In genomic region chr13:85651440-85651839, GRCh38 we compare ENCODE assay signal across 21 cellular contexts.
A peak's percentile ranks its signal among the peaks of the same experiment; 100 is the strongest.
DNase-seq lines count a peak whose midpoint lies in the region; ATAC-seq and TF ChIP-seq lines count a peak whose summit lies in the region.
"Had no signal": no experiment of that assay in that cellular context is flagged by ENCODE, and none has a peak within 500 bp of the region (broad histone marks: within the 10 kb centered on the region; RNA-seq: fewer than 3 reads in every experiment).

No MANE protein-coding gene starts in this region.

- ATAC-seq in RWPE2 (ENCODE audit: low read depth) = peak; percentile 97
- ATAC-seq in upper lobe of right lung = peak; percentile 65
- ATAC-seq in HG03342 (IDR thresholded peaks at IDR 0.05; ENCODE audit: unreplicated experiment) = no peak
- no peak for ATAC-seq in GM21526 (IDR thresholded peaks at IDR 0.05; ENCODE audit: low FRiP score, unreplicated experiment)
- ATAC-seq: left cardiac atrium, psoas muscle had no signal

- H3K4me1 ChIP-seq in RWPE2 (ENCODE audit: insufficient read depth, poor library complexity, severe bottlenecking) = peaks cover 27% of the 10 kb centered on the region
- H3K4me1 ChIP-seq in upper lobe of right lung = no peaks in the 10 kb centered on the region
- H3K4me1 ChIP-seq: psoas muscle had no signal

- H3K27me3 ChIP-seq in RWPE2 (ENCODE audit: insufficient read depth, poor library complexity, severe bottlenecking) (no peaks in the 10 kb centered on the region), upper lobe of right lung (no peaks in the 10 kb centered on the region)
- H3K27me3 ChIP-seq: transverse colon had no signal

- peak; percentile 35 for DNase-seq in NK-92 treated with Interleukin-12 subunit alpha and Interleukin-12 subunit beta, amount 100 ng/mL, for 24 hours (lab: John Stamatoyannopoulos, UW)
- DNase-seq in NK-92 (lab: John Stamatoyannopoulos, UW; ENCODE audit: unreplicated experiment) (no peak), RWPE2 (ENCODE audit: low spot score) (peak; percentile 61), iris pigment epithelial cell (ENCODE audit: low read depth) (peak; percentile 31), upper lobe of right lung (no peak), endothelial cell (ENCODE audit: low spot score) (no peak)
- DNase-seq: activated CD4-positive, alpha-beta T cell treated with anti-CD3 and anti-CD28 coated beads, Interleukin-2, amount 50 U/mL, for 4 hours; activated CD4-positive, CD25-positive, alpha-beta regulatory T cell; activated CD8-positive, alpha-beta memory T cell treated with anti-CD3 and anti-CD28 coated beads, Interleukin-2, amount 50 U/mL, for 4 hours; activated naive CD4-positive, alpha-beta T cell treated with anti-CD3 and anti-CD28 coated beads, Interleukin-2, amount 50 U/mL, for 16 hours; central memory CD4-positive, alpha-beta T cell; dermis blood vessel endothelial cell; GDM1; left cardiac atrium; NCI-H510A treated with DMSO at 0.1 percent for 48 hours; psoas muscle; T1000; transverse colon had no signal

- no peak overlapping the region for H3K4me3 ChIP-seq in RWPE2 (ENCODE audit: severe bottlenecking)
- H3K4me3 ChIP-seq in upper lobe of right lung = no peak overlapping the region
- H3K4me3 ChIP-seq: psoas muscle, transverse colon had no signal

- H3K4me3 Mint-ChIP-seq in endothelial cell (ENCODE audit: unreplicated experiment) = no peak overlapping the region
- H3K4me3 Mint-ChIP-seq: B cell had no signal

- no peaks in the 10 kb centered on the region for H3K36me3 Mint-ChIP-seq in endothelial cell (ENCODE audit: low read depth, unreplicated experiment)

- no peak overlapping the region for H3K27ac Mint-ChIP-seq in endothelial cell (ENCODE audit: unreplicated experiment)
- H3K27ac Mint-ChIP-seq: B cell had no signal

- H3K27ac ChIP-seq in RWPE2 (ENCODE audit: poor library complexity, severe bottlenecking) (peak overlapping the region; percentile 78), upper lobe of right lung (no peak overlapping the region)
- H3K27ac ChIP-seq: psoas muscle, transverse colon had no signal

- H3K36me3 ChIP-seq in RWPE2 (ENCODE audit: low read depth) (no peaks in the 10 kb centered on the region), upper lobe of right lung (no peaks in the 10 kb centered on the region)
- H3K36me3 ChIP-seq: transverse colon had no signal

- no peaks in the 10 kb centered on the region for H3K4me1 Mint-ChIP-seq in endothelial cell (ENCODE audit: unreplicated experiment)
- H3K4me1 Mint-ChIP-seq: B cell had no signal

- H3K27me3 Mint-ChIP-seq in endothelial cell (ENCODE audit: unreplicated experiment) = no peaks in the 10 kb centered on the region
- H3K27me3 Mint-ChIP-seq: B cell had no signal

- H3K9me3 Mint-ChIP-seq in endothelial cell (ENCODE audit: unreplicated experiment) = no peaks in the 10 kb centered on the region

- intact Hi-C loops in upper lobe of right lung (cut with DNase I) = no loop called here

- TF ChIP-seq CTCF in RWPE2 (IDR thresholded peaks at IDR 0.05; ENCODE audit: poor library complexity, severe bottlenecking) (no peak), upper lobe of right lung (IDR thresholded peaks at IDR 0.05) (no peak), endothelial cell (IDR thresholded peaks at IDR 0.05; ENCODE audit: unreplicated experiment) (no peak)

- H3K9me3 ChIP-seq in RWPE2 (ENCODE audit: severe bottlenecking) = no peaks in the 10 kb centered on the region
- H3K9me3 ChIP-seq in upper lobe of right lung = no peaks in the 10 kb centered on the region
- H3K9me3 ChIP-seq: psoas muscle, transverse colon had no signal

Comparison
In these comparisons a context has a peak if more than half of its experiments do, and no peak if none do; other contexts are left out.
1. DNase-seq: peak in NK-92 treated with Interleukin-12 subunit alpha and Interleukin-12 subunit beta, amount 100 ng/mL, for 24 hours (single experiment), RWPE2 (single experiment) and iris pigment epithelial cell (single experiment); none in NK-92 (single experiment), upper lobe of right lung (single experiment) and endothelial cell (single experiment).
2. ATAC-seq: peak in RWPE2 (single experiment) and upper lobe of right lung (single experiment); none in HG03342 (single experiment) and GM21526 (single experiment).